In genomic region chr11:78830277-78830676, GRCh38 we compare ENCODE assay signal across 24 cellular contexts.
"Had no signal": no experiment of that assay in that cellular context is flagged by ENCODE, and none has a peak within 500 bp of the region (broad histone marks: within the 10 kb centered on the region; RNA-seq: fewer than 3 reads in every experiment).

No MANE protein-coding gene starts in this region.

- H3K4me1 Mint-ChIP-seq: activated naive CD4-positive, alpha-beta T cell treated with anti-CD3 and anti-CD28 coated beads, Interleukin-2, amount 50 U/mL, for 24 hours; central memory CD8-positive, alpha-beta T cell; immature natural killer cell; natural killer cell; stimulated activated memory B cell treated with anti-CD40 and anti-IgM and Interleukin-4, amounts not matched to agents 10 μg/mL and 1 μg/mL and 100 μg/mL, for 72 hours had no signal

- H3K27ac ChIP-seq: brain microvascular endothelial cell, epithelial cell of prostate, gastroesophageal sphincter, left lung, parathyroid adenoma, stomach, suprapubic skin, tibial nerve had no signal

- H2AFZ ChIP-seq: parathyroid adenoma had no signal

- FAIRE-seq: small intestine had no signal

- H3K9me3 ChIP-seq: gastroesophageal sphincter, heart left ventricle, left lung, stomach, suprapubic skin, tibial nerve had no signal

- H3K4me1 ChIP-seq: parathyroid adenoma, stomach, suprapubic skin, tibial nerve had no signal

- H3K27ac Mint-ChIP-seq: activated naive CD4-positive, alpha-beta T cell treated with anti-CD3 and anti-CD28 coated beads, Interleukin-2, amount 50 U/mL, for 24 hours; immature natural killer cell; natural killer cell; stimulated activated memory B cell treated with anti-CD40 and anti-IgM and Interleukin-4, amounts not matched to agents 10 μg/mL and 1 μg/mL and 100 μg/mL, for 72 hours had no signal

- DNase-seq: activated gamma-delta T cell treated with Interleukin-2 at 50 U/mL for 16 hours; activated T-cell treated with anti-CD3 and anti-CD28 coated beads, Interleukin-2, amount 50 U/mL, for 1 hour; anterior cingulate cortex; brain microvascular endothelial cell; heart left ventricle; immature natural killer cell; left lung; midbrain; natural killer cell; small intestine; stimulated activated CD4-positive, alpha-beta T cell treated with anti-CD3 and anti-CD28 coated beads, Interleukin-15, amount 100 ng/mL, for 24 hours; stomach; T-helper 1 cell; T-helper 9 cell had no signal

- H3K27me3 ChIP-seq: brain microvascular endothelial cell, gastroesophageal sphincter, heart left ventricle, left lung, stomach, suprapubic skin, tibial nerve had no signal

- H3K4me3 ChIP-seq: coronary artery, gastroesophageal sphincter, heart left ventricle, left lung, lung, stomach, suprapubic skin, tibial nerve had no signal

- H3K36me3 ChIP-seq: brain microvascular endothelial cell, gastroesophageal sphincter, heart left ventricle, left lung, stomach, suprapubic skin, tibial nerve had no signal

- H3K4me3 Mint-ChIP-seq: activated naive CD4-positive, alpha-beta T cell treated with anti-CD3 and anti-CD28 coated beads, Interleukin-2, amount 50 U/mL, for 24 hours; central memory CD8-positive, alpha-beta T cell; immature natural killer cell; natural killer cell; stimulated activated memory B cell treated with anti-CD40 and anti-IgM and Interleukin-4, amounts not matched to agents 10 μg/mL and 1 μg/mL and 100 μg/mL, for 72 hours had no signal

- H3K36me3 Mint-ChIP-seq: activated naive CD4-positive, alpha-beta T cell treated with anti-CD3 and anti-CD28 coated beads, Interleukin-2, amount 50 U/mL, for 24 hours; immature natural killer cell; natural killer cell; stimulated activated memory B cell treated with anti-CD40 and anti-IgM and Interleukin-4, amounts not matched to agents 10 μg/mL and 1 μg/mL and 100 μg/mL, for 72 hours had no signal

- H3K9ac ChIP-seq: parathyroid adenoma had no signal

- H3K79me2 ChIP-seq: parathyroid adenoma had no signal

- H3K9me3 Mint-ChIP-seq: activated naive CD4-positive, alpha-beta T cell treated with anti-CD3 and anti-CD28 coated beads, Interleukin-2, amount 50 U/mL, for 24 hours; central memory CD8-positive, alpha-beta T cell; natural killer cell; stimulated activated memory B cell treated with anti-CD40 and anti-IgM and Interleukin-4, amounts not matched to agents 10 μg/mL and 1 μg/mL and 100 μg/mL, for 72 hours had no signal
